ENCODE assay signal across 23 cellular contexts in genomic region chr1:238346340-238346739, GRCh38.
"Had no signal": no experiment of that assay in that cellular context is flagged by ENCODE, and none has a peak within 500 bp of the region (broad histone marks: within the 10 kb centered on the region; RNA-seq: fewer than 3 reads in every experiment).

No MANE protein-coding gene starts in this region.

- DNase-seq: NCI-H1092, NCI-H1105 treated with DMSO at 0.1 percent for 48 hours, NCI-H1417 treated with DMSO at 0.1 percent for 48 hours, NCI-H146, NCI-H1694 treated with DMSO at 0.1 percent for 48 hours, NCI-H1930, NCI-H2081, NCI-H2171, NCI-H226, NCI-H446, NCI-H510A, NCI-H524 treated with DMSO at 0.1 percent for 48 hours, NCI-H69, NCI-H774, OCI-M1, PC-9, Peyer's patch, SHP77 treated with DMSO at 0.1 percent for 48 hours, SK-N-SH, SW 1271, T-cell had no signal

- H3K36me3 ChIP-seq: Peyer's patch had no signal

- ATAC-seq: K562, Right ventricle myocardium inferior, T-cell had no signal

- H3K27me3 ChIP-seq: Peyer's patch had no signal

- H3K4me2 ChIP-seq: PC-9, SK-N-SH had no signal

- FAIRE-seq: K562 had no signal

- H3K9me3 ChIP-seq: Peyer's patch, SK-N-SH had no signal

- H3K9ac ChIP-seq: SK-N-SH had no signal

- H3K27ac ChIP-seq: PC-9 had no signal

- H3K4me3 ChIP-seq: K562, PC-9, Peyer's patch had no signal

- H3K4me1 ChIP-seq: Peyer's patch had no signal

- H2AFZ ChIP-seq: PC-9 had no signal
